10 cellular contexts compared by ENCODE assay signal in the genomic region with DNA sequence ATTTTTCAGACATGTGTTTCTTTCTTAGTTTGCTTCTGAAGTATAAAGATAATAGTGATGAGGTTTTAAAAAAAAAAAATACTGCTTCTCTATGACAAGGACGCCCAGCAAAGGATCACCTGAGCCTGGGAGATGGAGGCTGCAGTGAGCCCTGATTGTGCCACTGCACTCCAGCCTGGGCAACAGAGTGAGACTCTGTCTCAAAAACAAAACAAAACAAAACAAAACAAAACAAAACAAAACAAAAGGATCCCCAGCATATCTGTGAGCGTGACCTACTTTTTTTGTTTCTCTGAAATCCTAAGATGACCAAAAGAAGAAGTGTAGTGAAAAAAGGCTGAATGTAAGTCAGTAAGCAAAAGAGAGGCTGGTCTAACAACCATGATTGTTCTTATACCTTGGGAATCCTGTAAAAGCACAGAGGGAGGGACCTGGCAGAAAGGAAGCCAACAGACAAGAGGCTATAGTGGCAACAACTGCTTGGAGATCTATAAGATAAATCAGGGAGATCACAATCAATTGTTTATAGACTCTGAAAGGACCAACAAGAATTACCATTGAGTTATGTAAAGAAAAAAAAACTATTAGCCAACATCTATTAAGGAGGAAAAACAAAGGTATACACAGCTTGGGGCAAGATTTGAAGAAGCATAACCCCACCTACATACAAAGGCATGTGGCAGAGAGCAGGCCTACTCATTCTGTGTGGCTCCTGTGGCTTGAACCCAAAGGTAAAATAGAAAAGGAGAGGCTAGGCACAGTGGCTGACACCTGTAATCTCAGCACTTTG.
DNase-seq lines count a peak whose midpoint lies in the region; ATAC-seq, FAIRE-seq and TF ChIP-seq lines count a peak whose summit lies in the region.
"Had no signal": no experiment of that assay in that cellular context is flagged by ENCODE, and none has a peak within 500 bp of the region (broad histone marks: within the 10 kb centered on the region; RNA-seq: fewer than 3 reads in every experiment).

No MANE protein-coding gene starts in this region.

- H3K27me3 Mint-ChIP-seq in activated T-cell treated with anti-CD3 and anti-CD28 coated beads, Interleukin-2, amount 50 U/mL, for 24 hours, result no peaks in the 10 kb centered on the region
- no peaks in the 10 kb centered on the region for H3K27me3 Mint-ChIP-seq in memory B cell

- intact Hi-C loops in pancreas (cut with DNase I), result no loop called here

- H3K27ac ChIP-seq in subcutaneous abdominal adipose tissue (ENCODE audit: low read depth, low read length) (peak overlapping the region; percentile 38), pancreas (no peak overlapping the region)

- peaks cover 90% of the 10 kb centered on the region for H3K4me1 Mint-ChIP-seq in activated T-cell treated with anti-CD3 and anti-CD28 coated beads, Interleukin-2, amount 50 U/mL, for 24 hours (ENCODE audit: low read depth)
- H3K4me1 Mint-ChIP-seq in memory B cell, result peaks cover 46% of the 10 kb centered on the region

- DNase-seq in activated T-cell treated with anti-CD3 and anti-CD28 coated beads, Interleukin-2, amount 50 U/mL, for 24 hours, result no peak
- DNase-seq in activated T-cell treated with anti-CD3 and anti-CD28 coated beads for 4 hours (no peak), memory B cell (ENCODE audit: low spot score in 2 of 2) (no peak), NCI-H1417 treated with DMSO at 0.1 percent for 48 hours (lab: John Stamatoyannopoulos, UW) (no peak), pancreas (no peak)
- DNase-seq in activated naive CD4-positive, alpha-beta T cell treated with anti-CD3 and anti-CD28 coated beads, Interleukin-2, amount 50 U/mL, for 72 hours (ENCODE audit: low spot score in 2 of 2), result no peak
- DNase-seq: foreskin melanocyte, left cardiac atrium had no signal

- H3K9me3 Mint-ChIP-seq in activated T-cell treated with anti-CD3 and anti-CD28 coated beads, Interleukin-2, amount 50 U/mL, for 24 hours, result no peaks in the 10 kb centered on the region
- no peaks in the 10 kb centered on the region for H3K9me3 Mint-ChIP-seq in activated naive CD4-positive, alpha-beta T cell treated with anti-CD3 and anti-CD28 coated beads, Interleukin-2, amount 50 U/mL, for 72 hours
- H3K9me3 Mint-ChIP-seq in memory B cell, result no peaks in the 10 kb centered on the region

- H3K4me3 ChIP-seq in subcutaneous abdominal adipose tissue (ENCODE audit: low read depth in 1 of 5, low read length in 5 of 5), result no peak overlapping the region
- H3K4me3 ChIP-seq in pancreas, result no peak overlapping the region

- H3K4me1 ChIP-seq in subcutaneous abdominal adipose tissue (ENCODE audit: control insufficient read depth in 5 of 5, insufficient read depth in 5 of 5, low read length in 5 of 5) (peaks cover 4 to 40% (median 35%) of the 10 kb centered on the region in 5 donors), pancreas (peaks cover 9 to 30% (median 18%) of the 10 kb centered on the region in 3 donors)

- H3K9me3 ChIP-seq in subcutaneous abdominal adipose tissue (ENCODE audit: control insufficient read depth in 5 of 5, low read length in 5 of 5), result no peaks in the 10 kb centered on the region
- no peaks in the 10 kb centered on the region for H3K9me3 ChIP-seq in pancreas

- peak overlapping the region; percentile 86 for H3K27ac Mint-ChIP-seq in activated T-cell treated with anti-CD3 and anti-CD28 coated beads, Interleukin-2, amount 50 U/mL, for 24 hours
- H3K27ac Mint-ChIP-seq in activated naive CD4-positive, alpha-beta T cell treated with anti-CD3 and anti-CD28 coated beads, Interleukin-2, amount 50 U/mL, for 72 hours, result peak overlapping the region; percentile 74 to 95
- peak overlapping the region; percentile 81 for H3K27ac Mint-ChIP-seq in memory B cell

- no peak for ATAC-seq in activated naive CD4-positive, alpha-beta T cell treated with anti-CD3 and anti-CD28 coated beads, Interleukin-2, amount 50 U/mL, for 72 hours
- ATAC-seq in memory B cell (ENCODE audit: low read depth), result no peak
- ATAC-seq in pancreas, result no peak
- no peak for ATAC-seq in HG03045 (IDR thresholded peaks at IDR 0.05; ENCODE audit: unreplicated experiment)

- H3K9ac ChIP-seq in subcutaneous abdominal adipose tissue (ENCODE audit: low read length in 5 of 5), result no peak overlapping the region

- WGBS in pancreas, 2 donors, result 87 to 88% methylated on average over 2 of the region's 2 CpGs

- no peak for FAIRE-seq in pancreas (lab: Jason Lieb, UNC)

- H3K4me3 Mint-ChIP-seq in activated T-cell treated with anti-CD3 and anti-CD28 coated beads, Interleukin-2, amount 50 U/mL, for 24 hours, result peak overlapping the region; percentile 21
- no peak overlapping the region for H3K4me3 Mint-ChIP-seq in memory B cell

- no peaks in the 10 kb centered on the region for H3K27me3 ChIP-seq in subcutaneous abdominal adipose tissue (ENCODE audit: control insufficient read depth in 5 of 5, insufficient read depth in 4 of 5, low read length in 5 of 5)
- no peaks in the 10 kb centered on the region for H3K27me3 ChIP-seq in pancreas

- TF ChIP-seq CTCF in pancreas (IDR thresholded peaks at IDR 0.05), result no peak

- peaks cover 0 to 3% (median 2%) of the 10 kb centered on the region in 5 donors for H3K36me3 ChIP-seq in subcutaneous abdominal adipose tissue (ENCODE audit: control insufficient read depth in 5 of 5, insufficient read depth in 5 of 5, low read length in 5 of 5)
- H3K36me3 ChIP-seq in pancreas, result no peaks in the 10 kb centered on the region

- H3K36me3 Mint-ChIP-seq in activated T-cell treated with anti-CD3 and anti-CD28 coated beads, Interleukin-2, amount 50 U/mL, for 24 hours (ENCODE audit: low read depth), result peaks cover 67% of the 10 kb centered on the region
- peaks cover 0 to 26% of the 10 kb centered on the region in 2 donors for H3K36me3 Mint-ChIP-seq in activated naive CD4-positive, alpha-beta T cell treated with anti-CD3 and anti-CD28 coated beads, Interleukin-2, amount 50 U/mL, for 72 hours
- H3K36me3 Mint-ChIP-seq in memory B cell, result peaks cover 16% of the 10 kb centered on the region
